In genomic region chr15:80988148-80988796, GRCh38 we compare ENCODE assay signal across 8 cellular contexts. TPM values are rescaled to one million over a fixed set of nuclear protein-coding genes. Genes with fewer than 3 reads are reported as not detected.
DNase-seq lines count a peak whose midpoint lies in the region; ATAC-seq and TF ChIP-seq lines count a peak whose summit lies in the region.

No MANE protein-coding gene starts in this region.

- intact Hi-C loops in gastrocnemius medialis (cut with DNase I; ENCODE audit: low total_unique reads): loop anchor here (10.0 kb wide), 1 partner anchor 293 kb away; the partner anchor contains the start of gene ABHD17C

- H3K4me1 ChIP-seq in GM23338 (ENCODE audit: insufficient read depth): peaks cover 42% of the 10 kb centered on the region
- peaks cover 26 to 37% of the 10 kb centered on the region in 2 donors for H3K4me1 ChIP-seq in gastrocnemius medialis

- in situ Hi-C loops in gastrocnemius medialis (cut with MboI; ENCODE audit: low sequenced_read_pairs in 4 of 4): loop anchor here in 1 of 4 donors (25.0 kb wide), 1 partner anchor 274 kb away; no protein-coding TSS in a partner anchor

- H3K4me3 ChIP-seq in GM23338 (peak overlapping the region; percentile 99), WERI-Rb-1 (ENCODE audit: low read depth, low read length) (peak overlapping the region; percentile 79), foreskin fibroblast (ENCODE audit: low read depth in 1 of 2, low read length in 2 of 2) (peak overlapping the region; percentile 68 to 70), gastrocnemius medialis (peak overlapping the region; percentile 73 to 93 (median 91))

- no peaks in the 10 kb centered on the region for H3F3A ChIP-seq in GM23338 (replicated peaks; ENCODE audit: low read depth)

- no peak overlapping the region; the same call in 1 of the 2 replicates for H3K27ac ChIP-seq in GM23338 (ENCODE audit: low read depth)
- no peak overlapping the region for H3K27ac ChIP-seq in WERI-Rb-1
- peak overlapping the region in 2 of 4 donors; percentile 6 to 87 for H3K27ac ChIP-seq in gastrocnemius medialis

- H3K9me3 ChIP-seq in WERI-Rb-1 (ENCODE audit: severe bottlenecking) (no peaks in the 10 kb centered on the region), gastrocnemius medialis (no peaks in the 10 kb centered on the region)

- H3K27me3 ChIP-seq in GM23338 (ENCODE audit: insufficient read depth): no peaks in the 10 kb centered on the region
- H3K27me3 ChIP-seq in WERI-Rb-1 (ENCODE audit: insufficient read depth, low read depth, severe bottlenecking): no peaks in the 10 kb centered on the region
- H3K27me3 ChIP-seq in gastrocnemius medialis: no peaks in the 10 kb centered on the region

- H3K4me3 Mint-ChIP-seq in GM23338: peak overlapping the region; percentile 97

- H3K4me1 Mint-ChIP-seq in GM23338: peaks cover 35% of the 10 kb centered on the region

- peaks cover 62% of the 10 kb centered on the region for H3K79me2 ChIP-seq in GM23338 (replicated peaks; ENCODE audit: insufficient read depth)

- H3K36me3 ChIP-seq in GM23338 (ENCODE audit: insufficient read depth) (no peaks in the 10 kb centered on the region), WERI-Rb-1 (peaks cover 12% of the 10 kb centered on the region), gastrocnemius medialis (no peaks in the 10 kb centered on the region)

- TF ChIP-seq CTCF in GM23338 (conservative IDR thresholded peaks at IDR 0.05; ENCODE audit: low read depth in 2 of 2) (no peak), WERI-Rb-1 (IDR thresholded peaks at IDR 0.05; ENCODE audit: low read depth, low read length) (no peak), foreskin fibroblast (IDR thresholded peaks at IDR 0.05; ENCODE audit: low read depth, low read length) (no peak), gastrocnemius medialis (IDR thresholded peaks at IDR 0.05 in 4 of 5, conservative IDR thresholded peaks at IDR 0.05 in 1 of 5) (no peak)

- no peak for DNase-seq in GM23338 (ENCODE audit: low spot score)
- no peak for DNase-seq in WERI-Rb-1
- DNase-seq in foreskin fibroblast: no peak
- DNase-seq in gastrocnemius medialis: no peak
- no peak for DNase-seq in germinal center (ENCODE audit: low spot score)
- no peak for DNase-seq in RPMI8226
- DNase-seq in NOMO-1 treated with dmso at 0.1 percent for 144 hours (lab: John Stamatoyannopoulos, UW; ENCODE audit: unreplicated experiment): no peak

- no peak for TF ChIP-seq POLR2A in gastrocnemius medialis (IDR thresholded peaks at IDR 0.05)

- ATAC-seq in GM23338 (no peak), gastrocnemius medialis (no peak), HG02678 (IDR thresholded peaks at IDR 0.05; ENCODE audit: unreplicated experiment) (no peak)

- H4K20me1 ChIP-seq in GM23338 (replicated peaks; ENCODE audit: insufficient read depth): peaks cover 36% of the 10 kb centered on the region

- peak overlapping the region; percentile 100 for H3K4me2 ChIP-seq in GM23338

- H3K36me3 Mint-ChIP-seq in GM23338 (ENCODE audit: low read depth): no peaks in the 10 kb centered on the region; the same call in 2 of the 3 replicates

- no peak overlapping the region for H2AFZ ChIP-seq in GM23338

- peaks cover 7% of the 10 kb centered on the region for H3K27me3 Mint-ChIP-seq in GM23338 (ENCODE audit: insufficient read depth, low read depth, poor library complexity)

- no peak overlapping the region for H3K27ac Mint-ChIP-seq in GM23338

- no peaks in the 10 kb centered on the region for H3K9me3 Mint-ChIP-seq in GM23338

- no peaks in the 10 kb centered on the region for H3K9me2 ChIP-seq in GM23338 (ENCODE audit: insufficient read depth)

TF ChIP-seq in GM23338, 12 proteins besides CTCF, POLR2A, EP300 and RAD21:
- TF ChIP-seq CREB1 (CRISPR knock-in tag; IDR thresholded peaks at IDR 0.05; ENCODE audit: low read depth): no peak
- TF ChIP-seq POLR2AphosphoS5 (IDR thresholded peaks at IDR 0.05; ENCODE audit: low read depth): no peak
- TF ChIP-seq ZNF462 (CRISPR knock-in tag; IDR thresholded peaks at IDR 0.05): no peak

RNA-seq across cellular contexts. Expression of gene MESD, which starts 1.3 kb away (rescaled TPM):
- 21.1 and 25.6 TPM in 2 replicates for total RNA-seq in GM23338 (2014; rRNA removed; shearing (Covaris generic))
- 47.9 and 52.7 TPM in 2 replicates for polyA plus RNA-seq in GM23338 (2016; fragmentation: Nextera tagmentation; extraction: Ambion mirVana)
- 1 to 10 TPM; 5.5 to 7.9 (median 6.6) TPM for total RNA-seq in gastrocnemius medialis

RNA-seq across cellular contexts. Expression of gene TLNRD1, which starts 12.5 kb away (rescaled TPM):
- 20.6 and 27.3 TPM in 2 replicates for total RNA-seq in GM23338 (2014; rRNA removed; shearing (Covaris generic))
- 6.7 and 8.0 TPM in 2 replicates for polyA plus RNA-seq in GM23338 (2016; fragmentation: Nextera tagmentation; extraction: Ambion mirVana)
- 1 to 10 TPM; 1.9 to 8.1 (median 3.3) TPM for total RNA-seq in gastrocnemius medialis
